1 cellular context compared by ENCODE assay signal in genomic region chr9:800561-800960, GRCh38.
TF ChIP-seq lines count a peak whose summit lies in the region.

No MANE protein-coding gene starts in this region.

TF ChIP-seq in GM23338, 12 proteins besides CTCF, POLR2A, EP300 and RAD21 (continued from another document):
- no peak for TF ChIP-seq REST (IDR thresholded peaks at IDR 0.05; ENCODE audit: unreplicated experiment)
